ENCODE assay signal across 8 cellular contexts in genomic region chr12:132597333-132598283, GRCh38. TPM values are rescaled to one million over a fixed set of nuclear protein-coding genes. Genes with fewer than 3 reads are reported as not detected.
DNase-seq lines count a peak whose midpoint lies in the region; ATAC-seq and TF ChIP-seq lines count a peak whose summit lies in the region.

No MANE protein-coding gene starts in this region.

- H2BK20ac ChIP-seq in H9 (ENCODE audit: low read depth, low read length, poor library complexity, severe bottlenecking): no peak overlapping the region

- H3F3A ChIP-seq in SU-DHL-6 (ENCODE audit: insufficient read depth): peaks cover 14% of the 10 kb centered on the region

- H3K18ac ChIP-seq in H9 (ENCODE audit: insufficient read length, low read depth, low read length): no peak overlapping the region

- no peaks in the 10 kb centered on the region for H4K20me1 ChIP-seq in H9 (ENCODE audit: control insufficient read depth, insufficient read depth, insufficient read length)
- H4K20me1 ChIP-seq in SU-DHL-6 (ENCODE audit: low read depth, low read length): no peaks in the 10 kb centered on the region; the same call in 1 of the 2 replicates

- H3K4me1 Mint-ChIP-seq in H9: peaks cover 12 to 27% of the 10 kb centered on the region in 2 experiments

- H3K36me3 Mint-ChIP-seq in H9 (ENCODE audit: insufficient read depth in 1 of 3, low read depth in 3 of 3): no peaks in the 10 kb centered on the region; a peak in 1 of 7 replicates

- H4K8ac ChIP-seq in H9 (replicated peaks; ENCODE audit: insufficient read length, low read depth, low read length): no peak overlapping the region

- H4K91ac ChIP-seq in H9 (ENCODE audit: insufficient read length, low read depth, low read length): no peak overlapping the region

- H3K79me2 ChIP-seq in ACC112 (ENCODE audit: control insufficient read depth, insufficient read depth, low read length, unreplicated experiment) (no peaks in the 10 kb centered on the region), H9 (ENCODE audit: insufficient read depth, low read length) (no peaks in the 10 kb centered on the region), SU-DHL-6 (ENCODE audit: insufficient read depth, low read length) (no peaks in the 10 kb centered on the region)

- H2AFZ ChIP-seq in ACC112 (ENCODE audit: low read length, unreplicated experiment): peak overlapping the region; percentile 73
- H2AFZ ChIP-seq in H9 (ENCODE audit: low read length): no peak overlapping the region
- H2AFZ ChIP-seq in SU-DHL-6 (ENCODE audit: low read depth, low read length, severe bottlenecking): no peak overlapping the region

- H3K9me3 ChIP-seq in H9 (ENCODE audit: control insufficient read depth, low read depth, low read length) (no peaks in the 10 kb centered on the region), SU-DHL-6 (ENCODE audit: insufficient read depth, low read length) (no peaks in the 10 kb centered on the region)

- no peak overlapping the region for H4K5ac ChIP-seq in H9 (ENCODE audit: insufficient read length, low read depth, low read length)

- H2BK12ac ChIP-seq in H9 (ENCODE audit: insufficient read length, low read depth, low read length): no peak overlapping the region

- H3K27me3 ChIP-seq in ACC112 (ENCODE audit: insufficient read depth, low read length) (peaks cover 10% of the 10 kb centered on the region), H9 (ENCODE audit: insufficient read depth, low read length) (peaks cover 18% of the 10 kb centered on the region), SU-DHL-6 (ENCODE audit: low read length) (0 out of 2 replicates have a peak, but pooled peaks cover 3% of the 10 kb centered on the region)

- no peak overlapping the region for H2AK5ac ChIP-seq in H9 (ENCODE audit: insufficient read length, low read length)

- H3K36me3 ChIP-seq in ACC112 (ENCODE audit: insufficient read depth, low read length): no peaks in the 10 kb centered on the region
- H3K36me3 ChIP-seq in SU-DHL-6 (ENCODE audit: low read length): no peaks in the 10 kb centered on the region

- H3K4me1 ChIP-seq in ACC112 (ENCODE audit: control insufficient read depth, insufficient read depth, low read length, unreplicated experiment) (peaks cover 15% of the 10 kb centered on the region), H9 (ENCODE audit: insufficient read depth, low read length) (no peaks in the 10 kb centered on the region)

- H3K56ac ChIP-seq in H9 (ENCODE audit: insufficient read length, low read depth, low read length): no peak overlapping the region

- no peak overlapping the region for H3K27ac ChIP-seq in ACC112 (ENCODE audit: low read depth, low read length)
- H3K27ac ChIP-seq in H9 (ENCODE audit: insufficient read length, low read depth, low read length): no peak overlapping the region
- no peak overlapping the region for H3K27ac ChIP-seq in SU-DHL-6 (ENCODE audit: low read depth, low read length)

- H3K27me3 Mint-ChIP-seq in H9 (ENCODE audit: low read depth): peaks cover 90% of the 10 kb centered on the region

- H3K9ac ChIP-seq in H9 (ENCODE audit: extremely low read depth, insufficient read length, low read length) (no peak overlapping the region), SU-DHL-6 (ENCODE audit: low read length) (peak overlapping the region; percentile 29; the same call in 1 of the 2 replicates)

- no peak for DNase-seq in H9
- DNase-seq in fibroblast of gingiva (ENCODE audit: low read depth): peak; percentile 61
- peak; percentile 43 for DNase-seq in retina
- DNase-seq in activated CD4-positive, CD25-positive, alpha-beta regulatory T cell treated with anti-CD3 and anti-CD28 coated beads, Interleukin-2, amount 50 U/mL, for 72 hours: no peak
- DNase-seq in AG08395 (ENCODE audit: low spot score): no peak

- no peaks in the 10 kb centered on the region for H3K9me2 ChIP-seq in SU-DHL-6 (replicated peaks; ENCODE audit: insufficient read depth, low read length)

- no peak overlapping the region for H2BK5ac ChIP-seq in H9 (ENCODE audit: insufficient read length, low read length)

- peak overlapping the region; percentile 70 for H3K4me3 ChIP-seq in ACC112 (ENCODE audit: low read depth, low read length)
- H3K4me3 ChIP-seq in SU-DHL-6 (ENCODE audit: insufficient read depth, low read length, poor library complexity, severe bottlenecking): peak overlapping the region; percentile 58

- no peak for ATAC-seq in GM19397 (IDR thresholded peaks at IDR 0.05; ENCODE audit: unreplicated experiment)

- H3K23me2 ChIP-seq in H9 (ENCODE audit: insufficient read length, low read depth, low read length, poor library complexity, severe bottlenecking): peaks cover 4% of the 10 kb centered on the region

- no peak overlapping the region for H3K14ac ChIP-seq in H9 (ENCODE audit: insufficient read depth, low read length)

- H3K4me2 ChIP-seq in H9 (ENCODE audit: insufficient read depth, insufficient read length, low read length): peak overlapping the region; percentile 19
- peak overlapping the region; percentile 76 for H3K4me2 ChIP-seq in SU-DHL-6 (ENCODE audit: low read depth, low read length, poor library complexity, severe bottlenecking)

- H3T11ph ChIP-seq in H9 (ENCODE audit: low read length): no peak overlapping the region

- H2BK120ac ChIP-seq in H9 (ENCODE audit: low read depth, low read length, poor library complexity, severe bottlenecking): no peak overlapping the region

- peak overlapping the region; percentile 46 to 70 for H3K4me3 Mint-ChIP-seq in H9

- no CpG with 5 or more reads among the region's 53 CpGs for WGBS in H9 (ENCODE audit: extremely low coverage, insufficient read length, low lambda C conversion rate)

- no peak overlapping the region for H3K27ac Mint-ChIP-seq in H9

- H3K9me3 Mint-ChIP-seq in H9: peaks cover 0 to 2% of the 10 kb centered on the region in 2 experiments; a peak in 2 of 5 replicates

- TF ChIP-seq CTCF in H9 (conservative IDR thresholded peaks at IDR 0.05): no peak
- no peak for TF ChIP-seq CTCF in SU-DHL-6 (IDR thresholded peaks at IDR 0.05; ENCODE audit: insufficient read depth, low read length, poor library complexity, severe bottlenecking)

- no peak overlapping the region for H3K23ac ChIP-seq in H9 (ENCODE audit: insufficient read length, low read depth, low read length)

- no peaks in the 10 kb centered on the region for H3K79me1 ChIP-seq in H9 (ENCODE audit: insufficient read depth, low read depth, low read length, poor library complexity, severe bottlenecking)

- H3K4ac ChIP-seq in H9 (ENCODE audit: low read depth, low read length): no peak overlapping the region

- H2BK15ac ChIP-seq in H9 (ENCODE audit: low read depth, low read length): no peak overlapping the region

RNA-seq across cellular contexts. Expression of gene LRCOL1, which starts 12.8 kb away (rescaled TPM):
- total RNA-seq in H9 (2021): not detected in 2 replicates

RNA-seq across cellular contexts. Expression of gene P2RX2, which starts 21.0 kb away (rescaled TPM):
- 1.8 and 2.2 TPM in 2 replicates for total RNA-seq in H9 (2021)

Comparison
In these comparisons a context has a peak if more than half of its experiments do, and no peak if none do; other contexts are left out.
1. DNase-seq: peak in fibroblast of gingiva (single experiment) and retina (single experiment); none in H9 (single experiment), activated CD4-positive, CD25-positive, alpha-beta regulatory T cell treated with anti-CD3 and anti-CD28 coated beads, Interleukin-2, amount 50 U/mL, for 72 hours (single experiment) and AG08395 (single experiment).